ENCODE assay signal across 9 cellular contexts in the genomic region with DNA sequence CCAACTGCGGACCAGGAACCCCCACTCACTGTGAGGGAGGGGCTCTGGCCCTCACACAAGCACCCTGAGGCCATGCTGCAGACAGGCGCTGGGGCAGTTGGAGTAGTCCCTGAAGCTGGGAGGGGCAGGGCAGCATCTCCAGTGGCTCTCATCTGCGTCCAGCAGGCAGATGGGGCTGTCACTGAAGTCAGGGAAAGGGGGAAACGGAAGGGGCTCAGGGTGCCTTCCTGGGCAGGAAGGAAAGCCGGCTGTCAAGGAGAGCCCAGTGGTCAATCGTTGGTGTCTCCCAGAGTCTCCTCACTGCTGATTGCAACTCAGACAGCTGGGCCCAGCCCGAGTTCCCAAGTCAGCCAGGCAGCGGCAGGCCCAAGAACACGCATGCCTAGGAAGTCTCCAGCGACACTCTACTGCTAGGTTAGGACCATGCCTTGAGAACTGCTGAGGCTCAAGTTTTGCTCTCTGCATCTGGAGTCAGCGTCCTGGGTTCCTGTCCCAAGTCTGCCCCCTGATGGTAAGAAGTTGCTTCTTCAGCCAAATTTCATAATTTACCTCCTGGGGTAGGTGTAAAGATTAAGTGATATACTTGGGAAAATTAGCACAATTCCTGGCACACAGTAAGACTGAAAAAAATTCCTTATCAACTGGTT. TPM values are rescaled to one million over a fixed set of nuclear protein-coding genes. Genes with fewer than 3 reads are reported as not detected.
A peak's percentile ranks its signal among the peaks of the same experiment; 100 is the strongest.
DNase-seq lines count a peak whose midpoint lies in the region; ATAC-seq and TF ChIP-seq lines count a peak whose summit lies in the region.
"Had no signal": no experiment of that assay in that cellular context is flagged by ENCODE, and none has a peak within 500 bp of the region (broad histone marks: within the 10 kb centered on the region; RNA-seq: fewer than 3 reads in every experiment).

No MANE protein-coding gene starts in this region.

- peaks cover 25% of the 10 kb centered on the region for H3K4me1 Mint-ChIP-seq in CD8-positive, alpha-beta T cell (ENCODE audit: low read depth)

- H3K9me3 Mint-ChIP-seq in CD8-positive, alpha-beta T cell: peaks cover 9% of the 10 kb centered on the region

- no peak overlapping the region for H3K9ac ChIP-seq in neural cell (ENCODE audit: low read length)

- no peak overlapping the region for H3K27ac ChIP-seq in CD8-positive, alpha-beta T cell (ENCODE audit: low read depth, low read length)
- H3K27ac ChIP-seq in Peyer's patch: peak overlapping the region in 3 of 4 donors; percentile 44 to 74 (median 59)
- no peak overlapping the region for H3K27ac ChIP-seq in neural cell (ENCODE audit: low read length)
- peak overlapping the region in 3 of 4 donors; percentile 2 to 57 (median 57) for H3K27ac ChIP-seq in tibial nerve

- TF ChIP-seq RAD21 in neural cell (conservative IDR thresholded peaks at IDR 0.05): no peak

- peak; percentile 96 for ATAC-seq in CD8-positive, alpha-beta T cell
- ATAC-seq in GM19452 (IDR thresholded peaks at IDR 0.05; ENCODE audit: unreplicated experiment): peak; percentile 66

- TF ChIP-seq POLR2A in Peyer's patch (IDR thresholded peaks at IDR 0.05) (no peak), tibial nerve (IDR thresholded peaks at IDR 0.05) (no peak)

- no peak overlapping the region for H3K4me2 ChIP-seq in neural cell (ENCODE audit: low read length)

- peak overlapping the region; percentile 67 for H3K27ac Mint-ChIP-seq in CD8-positive, alpha-beta T cell

- peak; percentile 29 to 75 (median 54) for DNase-seq in CD8-positive, alpha-beta T cell
- peak; percentile 59 for DNase-seq in HT1080 (ENCODE audit: low read depth)
- DNase-seq in Peyer's patch: peak; percentile 54 to 79 (median 56)
- DNase-seq in activated T-cell treated with anti-CD3 and anti-CD28 coated beads, Interleukin-2, amount 50 U/mL, for 48 hours: peak; percentile 54 to 57
- DNase-seq in fibroblast of peridontal ligament (ENCODE audit: extremely low read depth): peak; percentile 91
- peak; percentile 59 to 79 for DNase-seq in tibial nerve (ENCODE audit: low spot score in 2 of 2)

- intact Hi-C loops in CD8-positive, alpha-beta T cell (cut with DNase I, micrococcal nuclease): loop anchor here (1.0 to 5.0 kb wide), 5 partner anchors 27 to 453 kb away; partner anchors contain the start of gene NMUR1 (in 2 of the 2)

- no peaks in the 10 kb centered on the region for H3K79me2 ChIP-seq in neural cell (replicated peaks; ENCODE audit: insufficient read depth, low read length)

- 26 to 37% methylated on average over 11 of the region's 11 CpGs for whole genome bisulfite sequencing in tibial nerve, 2 donors

- H3K4me3 Mint-ChIP-seq in CD8-positive, alpha-beta T cell: no peak overlapping the region

- peak; percentile 66 for TF ChIP-seq CTCF in CD8-positive, alpha-beta T cell (IDR thresholded peaks at IDR 0.05)
- TF ChIP-seq CTCF in Peyer's patch (IDR thresholded peaks at IDR 0.05) (peak; percentile 20 to 89 (median 64)), neural cell (IDR thresholded peaks at IDR 0.05; ENCODE audit: poor library complexity, severe bottlenecking) (peak; percentile 27), tibial nerve (IDR thresholded peaks at IDR 0.05) (peak; percentile 46 to 78 (median 64))

- H3K36me3 Mint-ChIP-seq in CD8-positive, alpha-beta T cell: peaks cover 2% of the 10 kb centered on the region

- TF ChIP-seq EP300 in neural cell (conservative IDR thresholded peaks at IDR 0.05; ENCODE audit: poor library complexity, severe bottlenecking): no peak
- peak in 1 of 2 donors; percentile 46 for TF ChIP-seq EP300 in tibial nerve (IDR thresholded peaks at IDR 0.05)

- peaks cover 3% of the 10 kb centered on the region for H3K9me3 ChIP-seq in CD8-positive, alpha-beta T cell (ENCODE audit: low read length)
- no peaks in the 10 kb centered on the region for H3K9me3 ChIP-seq in Peyer's patch
- peaks cover 3% of the 10 kb centered on the region for H3K9me3 ChIP-seq in neural cell (ENCODE audit: low read length)
- H3K9me3 ChIP-seq in tibial nerve: peaks cover 0 to 7% (median 1%) of the 10 kb centered on the region in 4 donors

- CTCF ChIA-PET in CD8-positive, alpha-beta T cell (lab: Charles Lee): interaction anchor here (0.6 to 6.4 kb wide), 26 partner anchors 9 to 102 kb away, joined by 3 to 60 read pairs (median 4); partner anchors contain the start of genes NCL and NMUR1

- H3K4me1 ChIP-seq in CD8-positive, alpha-beta T cell (ENCODE audit: insufficient read depth, low read length): peaks cover 20% of the 10 kb centered on the region
- H3K4me1 ChIP-seq in Peyer's patch: peaks cover 0 to 23% (median 4%) of the 10 kb centered on the region in 4 donors
- H3K4me1 ChIP-seq in tibial nerve: peaks cover 0 to 25% (median 11%) of the 10 kb centered on the region in 4 donors

- H2AFZ ChIP-seq in neural cell (ENCODE audit: low read depth, low read length): no peak overlapping the region

- H3K4me3 ChIP-seq in CD8-positive, alpha-beta T cell (ENCODE audit: low read depth, low read length): no peak overlapping the region
- no peak overlapping the region for H3K4me3 ChIP-seq in Peyer's patch
- H3K4me3 ChIP-seq in neural cell (ENCODE audit: low read length): no peak overlapping the region
- H3K4me3 ChIP-seq in tibial nerve: no peak overlapping the region

- no peaks in the 10 kb centered on the region for H3K9me2 ChIP-seq in neural cell (ENCODE audit: insufficient read depth, low read length)

- H3K36me3 ChIP-seq in CD8-positive, alpha-beta T cell (ENCODE audit: insufficient read depth, low read length): no peaks in the 10 kb centered on the region
- H3K36me3 ChIP-seq in Peyer's patch: no peaks in the 10 kb centered on the region
- no peaks in the 10 kb centered on the region for H3K36me3 ChIP-seq in neural cell (ENCODE audit: insufficient read depth, low read length)
- no peaks in the 10 kb centered on the region for H3K36me3 ChIP-seq in tibial nerve

- H3K27me3 Mint-ChIP-seq in CD8-positive, alpha-beta T cell (ENCODE audit: low read depth): no peaks in the 10 kb centered on the region

- H4K20me1 ChIP-seq in neural cell (ENCODE audit: insufficient read depth): no peaks in the 10 kb centered on the region

- POLR2A ChIA-PET in CD8-positive, alpha-beta T cell (lab: Charles Lee): interaction anchor here (1.9 kb wide), 1 partner anchor 94 kb away, joined by 5 read pairs; the partner anchor contains the start of gene NCL

- no peaks in the 10 kb centered on the region for H3F3A ChIP-seq in neural cell (ENCODE audit: insufficient read depth, low read length, poor library complexity, severe bottlenecking)

- no peaks in the 10 kb centered on the region for H3K27me3 ChIP-seq in CD8-positive, alpha-beta T cell (ENCODE audit: insufficient read depth, low read length)
- no peaks in the 10 kb centered on the region for H3K27me3 ChIP-seq in Peyer's patch
- no peaks in the 10 kb centered on the region for H3K27me3 ChIP-seq in neural cell (ENCODE audit: insufficient read depth, low read depth, low read length)
- no peaks in the 10 kb centered on the region for H3K27me3 ChIP-seq in tibial nerve

TF ChIP-seq in neural cell, 6 proteins besides CTCF, POLR2A, EP300 and RAD21:
- TF ChIP-seq POLR2AphosphoS5 (IDR thresholded peaks at IDR 0.05) (no peak), SMC3 (conservative IDR thresholded peaks at IDR 0.05; ENCODE audit: poor library complexity) (no peak), EZH2 (IDR thresholded peaks at IDR 0.05; ENCODE audit: borderline replicate concordance, insufficient read depth, low read length, poor library complexity, severe bottlenecking) (no peak), MXI1 (conservative IDR thresholded peaks at IDR 0.05; ENCODE audit: poor library complexity, severe bottlenecking) (no peak), TAF1 (IDR thresholded peaks at IDR 0.05; ENCODE audit: low read depth) (no peak)
- TF ChIP-seq, protein P1, sequence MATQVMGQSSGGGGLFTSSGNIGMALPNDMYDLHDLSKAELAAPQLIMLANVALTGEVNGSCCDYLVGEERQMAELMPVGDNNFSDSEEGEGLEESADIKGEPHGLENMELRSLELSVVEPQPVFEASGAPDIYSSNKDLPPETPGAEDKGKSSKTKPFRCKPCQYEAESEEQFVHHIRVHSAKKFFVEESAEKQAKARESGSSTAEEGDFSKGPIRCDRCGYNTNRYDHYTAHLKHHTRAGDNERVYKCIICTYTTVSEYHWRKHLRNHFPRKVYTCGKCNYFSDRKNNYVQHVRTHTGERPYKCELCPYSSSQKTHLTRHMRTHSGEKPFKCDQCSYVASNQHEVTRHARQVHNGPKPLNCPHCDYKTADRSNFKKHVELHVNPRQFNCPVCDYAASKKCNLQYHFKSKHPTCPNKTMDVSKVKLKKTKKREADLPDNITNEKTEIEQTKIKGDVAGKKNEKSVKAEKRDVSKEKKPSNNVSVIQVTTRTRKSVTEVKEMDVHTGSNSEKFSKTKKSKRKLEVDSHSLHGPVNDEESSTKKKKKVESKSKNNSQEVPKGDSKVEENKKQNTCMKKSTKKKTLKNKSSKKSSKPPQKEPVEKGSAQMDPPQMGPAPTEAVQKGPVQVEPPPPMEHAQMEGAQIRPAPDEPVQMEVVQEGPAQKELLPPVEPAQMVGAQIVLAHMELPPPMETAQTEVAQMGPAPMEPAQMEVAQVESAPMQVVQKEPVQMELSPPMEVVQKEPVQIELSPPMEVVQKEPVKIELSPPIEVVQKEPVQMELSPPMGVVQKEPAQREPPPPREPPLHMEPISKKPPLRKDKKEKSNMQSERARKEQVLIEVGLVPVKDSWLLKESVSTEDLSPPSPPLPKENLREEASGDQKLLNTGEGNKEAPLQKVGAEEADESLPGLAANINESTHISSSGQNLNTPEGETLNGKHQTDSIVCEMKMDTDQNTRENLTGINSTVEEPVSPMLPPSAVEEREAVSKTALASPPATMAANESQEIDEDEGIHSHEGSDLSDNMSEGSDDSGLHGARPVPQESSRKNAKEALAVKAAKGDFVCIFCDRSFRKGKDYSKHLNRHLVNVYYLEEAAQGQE (IDR thresholded peaks at IDR 0.05; ENCODE audit: borderline replicate concordance): no peak

RNA-seq across cellular contexts. Expression of gene NMUR1, which starts 27.4 kb away (rescaled TPM):
- under 1 TPM; 0.27 to 0.50 TPM for total RNA-seq in CD8-positive, alpha-beta T cell
- total RNA-seq in HT1080 (2014; rRNA removed; shearing (Covaris generic)): not detected in 2 replicates
- not detected in 2 replicates for polyA plus RNA-seq in HT1080 (2015; cell fraction: cytosol; rRNA removed)
- not detected in 2 replicates for polyA plus RNA-seq in HT1080 (2015; cell fraction: nucleus; rRNA removed)
- total RNA-seq in Peyer's patch (1 to 10 TPM in 1 of 4 donors, under 1 TPM in 2, not detected in 1; 0.53 to 3.1 (median 0.80) TPM), tibial nerve (1 to 10 TPM in 1 of 4 donors, under 1 TPM in 2, not detected in 1; 0.21 to 2.5 (median 0.22) TPM)
- polyA plus RNA-seq in neural cell: not detected in 2 replicates
- polyA minus RNA-seq in neural cell: not detected in 2 replicates

RNA-seq across cellular contexts. Expression of gene TEX44, which starts 35.0 kb away (rescaled TPM):
- not detected for total RNA-seq in CD8-positive, alpha-beta T cell
- total RNA-seq in HT1080 (2014; rRNA removed; shearing (Covaris generic)): not detected in 2 replicates
- polyA plus RNA-seq in HT1080 (2015; cell fraction: cytosol; rRNA removed): not detected in 2 replicates
- polyA plus RNA-seq in HT1080 (2015; cell fraction: nucleus; rRNA removed): not detected in 2 replicates
- total RNA-seq in Peyer's patch: not detected
- polyA plus RNA-seq in neural cell: not detected in 2 replicates
- polyA minus RNA-seq in neural cell: not detected in 2 replicates
- total RNA-seq in tibial nerve: not detected
- polyA plus RNA-seq: adipose tissue had no signal

Comparison
In these comparisons a context has a peak if more than half of its experiments do, and no peak if none do; other contexts are left out.
1. H3K27ac ChIP-seq: peak in Peyer's patch (3 of 4) and tibial nerve (3 of 4); none in CD8-positive, alpha-beta T cell (single experiment) and neural cell (single experiment).
2. Peak in every context shown above with its lines, with median percentiles within 50 percentile points of each other: DNase-seq and CTCF ChIP-seq.